17 cellular contexts compared by ENCODE assay signal in genomic region chr3:114841515-114841914, GRCh38.
"Had no signal": no experiment of that assay in that cellular context is flagged by ENCODE, and none has a peak within 500 bp of the region (broad histone marks: within the 10 kb centered on the region; RNA-seq: fewer than 3 reads in every experiment).

No MANE protein-coding gene starts in this region.

- H3K36me3 ChIP-seq: left lung, tibial nerve had no signal

- H3K4me3 ChIP-seq: dorsolateral prefrontal cortex, left lung, mucosa of descending colon, tibial nerve had no signal

- DNase-seq: activated CD4-positive, alpha-beta T cell treated with anti-CD3 and anti-CD28 coated beads for 4 hours; activated CD8-positive, alpha-beta T cell treated with anti-CD3 and anti-CD28 coated beads for 36 hours; activated effector memory CD4-positive, alpha-beta T cell treated with anti-CD3 and anti-CD28 coated beads, Interleukin-2, amount 50 U/mL, for 16 hours; activated T-cell treated with anti-CD3 and anti-CD28 coated beads, Interleukin-2, amount 50 U/mL, for 48 hours; dorsolateral prefrontal cortex; endodermal cell; islet precursor cell; left lung; mucosa of descending colon; naive thymus-derived CD8-positive, alpha-beta T cell; stimulated activated CD4-positive, alpha-beta T cell treated with anti-CD3 and anti-CD28 coated beads, Interleukin-2, amount 100 ng/mL, for 48 hours; stimulated activated naive CD4-positive, alpha-beta T cell; substantia nigra; SW 1271 had no signal

- H3K27me3 ChIP-seq: dorsolateral prefrontal cortex, left lung, tibial nerve had no signal

- H3K9me3 Mint-ChIP-seq: activated CD8-positive, alpha-beta T cell treated with anti-CD3 and anti-CD28 coated beads for 36 hours; endodermal cell; naive thymus-derived CD8-positive, alpha-beta T cell had no signal

- H3K9me3 ChIP-seq: left lung, mucosa of descending colon, tibial nerve had no signal

- H3K27ac ChIP-seq: dorsolateral prefrontal cortex, left lung, tibial nerve had no signal

- H3K27me3 Mint-ChIP-seq: activated CD8-positive, alpha-beta T cell treated with anti-CD3 and anti-CD28 coated beads for 36 hours; activated naive CD8-positive, alpha-beta T cell; naive thymus-derived CD8-positive, alpha-beta T cell had no signal

- ATAC-seq: activated CD8-positive, alpha-beta T cell treated with anti-CD3 and anti-CD28 coated beads for 36 hours; left lung; mucosa of descending colon; naive thymus-derived CD8-positive, alpha-beta T cell; WTC11 had no signal

- H3K4me3 Mint-ChIP-seq: activated CD8-positive, alpha-beta T cell treated with anti-CD3 and anti-CD28 coated beads for 36 hours; activated naive CD8-positive, alpha-beta T cell; endodermal cell; naive thymus-derived CD8-positive, alpha-beta T cell; WTC11 had no signal

- H3K27ac Mint-ChIP-seq: activated CD8-positive, alpha-beta T cell treated with anti-CD3 and anti-CD28 coated beads for 36 hours; activated naive CD8-positive, alpha-beta T cell; endodermal cell; naive thymus-derived CD8-positive, alpha-beta T cell; WTC11 had no signal

- H3K36me3 Mint-ChIP-seq: WTC11 had no signal
